ENCODE assay signal across 8 cellular contexts in the genomic region with DNA sequence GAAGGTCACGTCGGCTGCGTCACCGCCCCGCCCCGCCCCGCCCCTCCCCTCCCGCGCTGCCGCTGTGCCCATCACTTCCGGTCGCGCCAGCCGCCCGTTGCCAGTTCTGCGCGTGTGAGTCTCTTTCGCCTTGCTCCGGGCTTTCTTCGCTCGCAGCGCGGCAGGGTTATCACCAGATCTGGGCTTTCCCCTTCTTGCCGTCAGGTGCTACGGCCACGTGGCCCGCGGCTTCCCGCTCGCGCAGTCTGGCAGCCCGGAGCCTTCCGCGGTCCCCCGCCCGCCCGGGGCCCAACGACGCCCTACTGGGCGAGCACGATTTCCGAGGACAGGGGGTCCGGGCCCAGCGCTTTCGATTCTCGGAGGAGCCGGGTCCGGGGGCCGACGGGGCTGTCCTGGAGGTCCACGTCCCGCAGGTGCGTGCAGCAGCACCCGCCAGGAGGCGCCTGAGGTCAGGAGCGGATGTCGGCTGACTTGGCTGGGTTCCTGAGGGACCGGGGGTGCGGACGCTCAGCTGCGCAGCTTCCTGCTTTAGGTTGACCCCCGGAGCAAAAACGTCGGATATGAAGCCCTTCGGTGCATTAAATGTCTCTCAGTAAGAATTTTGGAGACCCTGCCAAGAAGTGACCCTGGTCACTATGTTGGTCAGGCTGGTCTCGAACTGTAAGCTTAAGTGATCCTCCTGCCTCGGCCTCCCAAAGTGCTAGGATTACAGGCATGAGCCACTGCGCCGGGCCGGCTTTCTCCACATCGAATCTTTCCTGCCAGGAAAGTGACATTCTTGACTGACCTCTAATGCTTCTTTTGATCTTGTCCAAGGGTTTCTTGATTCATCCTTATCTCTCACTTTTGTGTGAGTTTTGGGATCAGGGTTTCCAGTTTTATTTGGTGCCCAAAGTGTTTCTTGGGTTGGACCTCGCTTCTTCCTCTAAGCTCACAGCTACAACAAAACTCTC. TPM values are rescaled to one million over a fixed set of nuclear protein-coding genes. Genes with fewer than 3 reads are reported as not detected.
DNase-seq lines count a peak whose midpoint lies in the region; ATAC-seq lines count a peak whose summit lies in the region.

A gene with protein sequence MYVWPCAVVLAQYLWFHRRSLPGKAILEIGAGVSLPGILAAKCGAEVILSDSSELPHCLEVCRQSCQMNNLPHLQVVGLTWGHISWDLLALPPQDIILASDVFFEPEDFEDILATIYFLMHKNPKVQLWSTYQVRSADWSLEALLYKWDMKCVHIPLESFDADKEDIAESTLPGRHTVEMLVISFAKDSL (plus strand): TSS at position 74 of the 953 bp plus-strand sequence. CDS start 2,872 bp downstream, outside the sequence.

- peak in 2 of 3 experiments; percentile 85 to 88 for DNase-seq in NCI-H1417 (lab: John Stamatoyannopoulos, UW)
- DNase-seq in NCI-H1417 treated with DMSO at 0.1 percent for 48 hours (lab: John Stamatoyannopoulos, UW) = no peak
- DNase-seq in NCI-H1105 (lab: John Stamatoyannopoulos, UW) = peak; percentile 51
- peak; percentile 70 to 86 (median 72) for DNase-seq in activated CD4-positive, CD25-positive, alpha-beta regulatory T cell (lab: John Stamatoyannopoulos, UW)
- peak; percentile 62 for DNase-seq in cerebellar cortex (ENCODE audit: low spot score)
- DNase-seq in left colon = peak; percentile 87 to 94
- peak; percentile 71 for DNase-seq in stimulated activated CD4-positive, alpha-beta T cell treated with anti-CD3 and anti-CD28 coated beads, Interleukin-2, amount 100 ng/mL, for 48 hours

- intact Hi-C loops in left colon (cut with DNase I, micrococcal nuclease) = no loop called here

- ATAC-seq in HG02642 (IDR thresholded peaks at IDR 0.05; ENCODE audit: poor library complexity, unreplicated experiment) (peak; percentile 48), left colon (peak; percentile 64)

RNA-seq across cellular contexts. Expression of the gene that starts here (rescaled TPM):
- total RNA-seq in left colon = 10 to 100 TPM; 23.4 to 25.0 TPM
